In genomic region chr11:118167906-118168305, GRCh38 we compare ENCODE assay signal across 36 cellular contexts. TPM values are rescaled to one million over a fixed set of nuclear protein-coding genes. Genes with fewer than 3 reads are reported as not detected.
"Had no signal": no experiment of that assay in that cellular context is flagged by ENCODE, and none has a peak within 500 bp of the region (broad histone marks: within the 10 kb centered on the region; RNA-seq: fewer than 3 reads in every experiment).

No MANE protein-coding gene starts in this region.

- H3K9me3 ChIP-seq: adrenal gland, body of pancreas, breast epithelium had no signal

- H3K27ac ChIP-seq: adrenal gland, body of pancreas, brain microvascular endothelial cell, breast epithelium, VCaP had no signal

- DNase-seq: activated B cell treated with CpG ODN at 0.5 μM for 24 hours; activated CD4-positive, alpha-beta memory T cell treated with anti-CD3 and anti-CD28 coated beads for 36 hours; activated CD4-positive, alpha-beta T cell treated with anti-CD3 and anti-CD28 coated beads for 4 hours; activated CD4-positive, alpha-beta T cell treated with anti-CD3 and anti-CD28 coated beads, Interleukin-2, amount 10 ng/mL, durations not matched to agents 24 days and 14 days; activated CD4-positive, alpha-beta T cell treated with anti-CD3 and anti-CD28 coated beads, Interleukin-2, amount 50 U/mL, for 1 hour; activated CD4-positive, alpha-beta T cell treated with anti-CD3 and anti-CD28 coated beads, Interleukin-2, amount 50 U/mL, for 4 hours; activated CD4-positive, CD25-positive, alpha-beta regulatory T cell treated with anti-CD3 and anti-CD28 coated beads, Interleukin-2, amount 50 U/mL, for 72 hours; activated CD8-positive, alpha-beta memory T cell treated with anti-CD3 and anti-CD28 coated beads, Interleukin-2, amount 50 U/mL, for 4 hours; activated CD8-positive, alpha-beta T cell treated with anti-CD3 and anti-CD28 coated beads for 36 hours; activated effector memory CD4-positive, alpha-beta T cell treated with anti-CD3 and anti-CD28 coated beads, Interleukin-2, amount 50 U/mL, for 16 hours; activated gamma-delta T cell treated with Interleukin-2 at 50 U/mL for 16 hours; activated naive CD4-positive, alpha-beta T cell; activated naive CD4-positive, alpha-beta T cell treated with anti-CD3 and anti-CD28 coated beads for 36 hours; activated naive CD4-positive, alpha-beta T cell treated with anti-CD3 and anti-CD28 coated beads, Interleukin-2, amount 50 U/mL, for 16 hours; activated naive CD8-positive, alpha-beta T cell treated with anti-CD3 and anti-CD28 coated beads for 36 hours; activated T-cell treated with anti-CD3 and anti-CD28 coated beads for 4 hours; activated T-cell treated with anti-CD3 and anti-CD28 coated beads, Interleukin-2, amount 50 U/mL, for 1 hour; activated T-cell treated with anti-CD3 and anti-CD28 coated beads, Interleukin-2, amount 50 U/mL, for 4 hours; activated T-cell treated with anti-CD3 and anti-CD28 coated beads, Interleukin-2, amount 50 U/mL, for 72 hours; adrenal gland; amniotic stem cell; brain microvascular endothelial cell; central memory CD4-positive, alpha-beta T cell; T-helper 1 cell; T-helper 2 cell; T-helper 9 cell had no signal

- ATAC-seq: activated CD8-positive, alpha-beta T cell treated with anti-CD3 and anti-CD28 coated beads for 36 hours; activated naive CD4-positive, alpha-beta T cell treated with anti-CD3 and anti-CD28 coated beads, Interleukin-2, amount 50 U/mL, for 72 hours; activated T-cell treated with anti-CD3 and anti-CD28 coated beads, Interleukin-2, amount 50 U/mL, for 4 hours; activated T-cell treated with anti-CD3 and anti-CD28 coated beads, Interleukin-2, amount 50 U/mL, for 72 hours; activated T-helper 17 cell treated with anti-CD3 and anti-CD28 coated beads, Interleukin-2, amount 50 U/mL, for 72 hours; body of pancreas had no signal

- H3K4me3 ChIP-seq: adrenal gland, body of pancreas, breast epithelium had no signal

- H3K36me3 ChIP-seq: adrenal gland, brain microvascular endothelial cell, breast epithelium had no signal

- FAIRE-seq: astrocyte, TTC549 had no signal

- H3K27me3 ChIP-seq: body of pancreas, breast epithelium had no signal

RNA-seq across cellular contexts. Expression of gene SCN2B, which starts 8.5 kb away (rescaled TPM):
- total RNA-seq: activated B cell treated with CpG ODN at 0.5 μM for 24 hours; activated CD4-positive, alpha-beta memory T cell treated with anti-CD3 and anti-CD28 coated beads for 36 hours; activated CD8-positive, alpha-beta memory T cell treated with anti-CD3 and anti-CD28 coated beads for 36 hours; activated CD8-positive, alpha-beta T cell treated with anti-CD3 and anti-CD28 coated beads for 36 hours; activated naive CD4-positive, alpha-beta T cell treated with anti-CD3 and anti-CD28 coated beads for 36 hours; activated naive CD8-positive, alpha-beta T cell treated with anti-CD3 and anti-CD28 coated beads for 36 hours; activated T-cell treated with anti-CD3 and anti-CD28 coated beads, Interleukin-2, amount 50 U/mL, for 4 hours; activated T-cell treated with anti-CD3 and anti-CD28 coated beads, Interleukin-2, amount 50 U/mL, for 72 hours; activated T-helper 1 cell treated with anti-CD3 and anti-CD28 coated beads, Interleukin-12 subunit alpha, Interleukin-12 subunit beta, Interleukin-2, Interleukin-4 antibody, amounts not matched to agents 30 ng/mL and 10 ng/mL and 1 ng/mL, durations not matched to agents 14 hours and 24 hours and 36 hours had no signal
- polyA plus RNA-seq: aorta had no signal

RNA-seq across cellular contexts. Expression of gene SCN4B, which starts 15.3 kb away (rescaled TPM):
- total RNA-seq: activated B cell treated with CpG ODN at 0.5 μM for 24 hours; activated T-cell treated with anti-CD3 and anti-CD28 coated beads, Interleukin-2, amount 50 U/mL, for 4 hours had no signal

RNA-seq across cellular contexts. Expression of gene JAML, which starts 56.9 kb away (rescaled TPM):
- total RNA-seq: astrocyte had no signal
